Comparison of ENCODE assay signal across 11 cellular contexts in genomic region chr19:18171605-18172327, GRCh38. TPM values are rescaled to one million over a fixed set of nuclear protein-coding genes. Genes with fewer than 3 reads are reported as not detected.
DNase-seq lines count a peak whose midpoint lies in the region; ATAC-seq and TF ChIP-seq lines count a peak whose summit lies in the region.
"Had no signal": no experiment of that assay in that cellular context is flagged by ENCODE, and none has a peak within 500 bp of the region (broad histone marks: within the 10 kb centered on the region; RNA-seq: fewer than 3 reads in every experiment).

No MANE protein-coding gene starts in this region.

- H3K36me3 ChIP-seq in OCI-LY3 (replicated peaks; ENCODE audit: low read depth, low read length) (peaks cover 49% of the 10 kb centered on the region), thymus (ENCODE audit: control insufficient read depth, insufficient read depth) (peaks cover 23% of the 10 kb centered on the region)

- no peak overlapping the region for H2AFZ ChIP-seq in OCI-LY3 (ENCODE audit: low read depth, low read length)

- peak overlapping the region; percentile 33 for H3K27ac Mint-ChIP-seq in activated CD4-positive, alpha-beta memory T cell treated with anti-CD3 and anti-CD28 coated beads for 36 hours
- no peak overlapping the region for H3K27ac Mint-ChIP-seq in activated CD4-positive, alpha-beta memory T cell treated with anti-CD3 and anti-CD28 coated beads, Interleukin-2, amount 10 ng/mL, durations not matched to agents 7 days and 5 days

- peaks cover 38% of the 10 kb centered on the region for H3K79me2 ChIP-seq in OCI-LY3 (ENCODE audit: low read length)

- intact Hi-C loops in activated CD4-positive, alpha-beta memory T cell treated with anti-CD3 and anti-CD28 coated beads for 36 hours (cut with micrococcal nuclease) = loop anchor here (2.0 kb wide), 1 partner anchor 21 kb away; the partner anchor contains the start of gene MPV17L2

- H4K20me1 ChIP-seq in OCI-LY3 (ENCODE audit: insufficient read depth, low read length) = peaks cover 15% of the 10 kb centered on the region

- 95% methylated on average over 8 of the region's 8 CpGs for WGBS in thymus

- no peak for ATAC-seq in HG03521 (IDR thresholded peaks at IDR 0.05; ENCODE audit: unreplicated experiment)
- ATAC-seq: activated CD4-positive, CD25-positive, alpha-beta regulatory T cell treated with anti-CD3 and anti-CD28 coated beads, Interleukin-2, amount 50 U/mL, for 24 hours had no signal

- H3K4me2 ChIP-seq in OCI-LY3 (ENCODE audit: low read length) = peak overlapping the region; percentile 89

- POLR2A ChIA-PET in activated CD4-positive, alpha-beta memory T cell treated with anti-CD3 and anti-CD28 coated beads for 36 hours (lab: Charles Lee) = no interaction called here
- POLR2A ChIA-PET in activated CD4-positive, alpha-beta memory T cell treated with anti-CD3 and anti-CD28 coated beads, Interleukin-2, amount 10 ng/mL, durations not matched to agents 7 days and 5 days (lab: Charles Lee) = interaction anchor here (1.2 to 1.5 kb wide), 2 partner anchors 11 to 20 kb away, joined by 3 to 5 read pairs; no protein-coding TSS in a partner anchor

- CTCF ChIA-PET in activated CD4-positive, alpha-beta memory T cell treated with anti-CD3 and anti-CD28 coated beads for 36 hours (lab: Charles Lee) = interaction anchor here (0.5 to 2.0 kb wide), 4 partner anchors 16 to 290 kb away, joined by 3 to 6 read pairs (median 4); no protein-coding TSS in a partner anchor
- CTCF ChIA-PET in activated CD4-positive, alpha-beta memory T cell treated with anti-CD3 and anti-CD28 coated beads, Interleukin-2, amount 10 ng/mL, durations not matched to agents 7 days and 5 days (lab: Charles Lee) = interaction anchor here (0.7 to 1.8 kb wide), 3 partner anchors 52 to 60 kb away, joined by 3 to 7 read pairs (median 3); no protein-coding TSS in a partner anchor

- peaks cover 9% of the 10 kb centered on the region for H3K4me1 Mint-ChIP-seq in activated CD4-positive, alpha-beta memory T cell treated with anti-CD3 and anti-CD28 coated beads for 36 hours (ENCODE audit: low read depth)
- H3K4me1 Mint-ChIP-seq in activated CD4-positive, alpha-beta memory T cell treated with anti-CD3 and anti-CD28 coated beads, Interleukin-2, amount 10 ng/mL, durations not matched to agents 7 days and 5 days = peaks cover 26% of the 10 kb centered on the region

- peak overlapping the region; percentile 88 for H3K9ac ChIP-seq in OCI-LY3 (ENCODE audit: low read length)

- H3K4me1 ChIP-seq in OCI-LY3 (ENCODE audit: low read length) = peaks cover 65% of the 10 kb centered on the region
- peaks cover 5% of the 10 kb centered on the region for H3K4me1 ChIP-seq in thymus (ENCODE audit: control insufficient read depth, insufficient read depth, low read length)

- no peak for DNase-seq in activated CD4-positive, alpha-beta memory T cell treated with anti-CD3 and anti-CD28 coated beads for 36 hours
- DNase-seq in activated CD4-positive, alpha-beta memory T cell treated with anti-CD3 and anti-CD28 coated beads, Interleukin-2, amount 10 ng/mL, durations not matched to agents 7 days and 5 days = no peak
- DNase-seq in germinal center (ENCODE audit: low spot score) = peak; percentile 55
- DNase-seq in coronary artery (ENCODE audit: low spot score) = no peak
- no peak for DNase-seq in islet precursor cell
- DNase-seq: kidney, RPMI8226 had no signal

- H3K27ac ChIP-seq in OCI-LY3 (ENCODE audit: low read length) (peak overlapping the region; percentile 96), thymus (ENCODE audit: low read depth) (peak overlapping the region; percentile 36), coronary artery (peak overlapping the region in 1 of 2 donors; percentile 69)

- no peak for TF ChIP-seq CTCF in OCI-LY3 (IDR thresholded peaks at IDR 0.05; ENCODE audit: low read depth, low read length)
- TF ChIP-seq CTCF in coronary artery (IDR thresholded peaks at IDR 0.05) = no peak

- H3K9me3 ChIP-seq in OCI-LY3 (ENCODE audit: insufficient read depth, low read length) (no peaks in the 10 kb centered on the region), thymus (ENCODE audit: control insufficient read depth) (no peaks in the 10 kb centered on the region)

- H3K27me3 ChIP-seq in OCI-LY3 (ENCODE audit: low read depth, low read length) (no peaks in the 10 kb centered on the region), thymus (ENCODE audit: control insufficient read depth, insufficient read depth) (peaks cover 2% of the 10 kb centered on the region)

- H3K9me3 Mint-ChIP-seq in activated CD4-positive, alpha-beta memory T cell treated with anti-CD3 and anti-CD28 coated beads for 36 hours = no peaks in the 10 kb centered on the region
- no peaks in the 10 kb centered on the region for H3K9me3 Mint-ChIP-seq in activated CD4-positive, alpha-beta memory T cell treated with anti-CD3 and anti-CD28 coated beads, Interleukin-2, amount 10 ng/mL, durations not matched to agents 7 days and 5 days

- H3K27me3 Mint-ChIP-seq in activated CD4-positive, alpha-beta memory T cell treated with anti-CD3 and anti-CD28 coated beads for 36 hours = no peaks in the 10 kb centered on the region
- H3K27me3 Mint-ChIP-seq in activated CD4-positive, alpha-beta memory T cell treated with anti-CD3 and anti-CD28 coated beads, Interleukin-2, amount 10 ng/mL, durations not matched to agents 7 days and 5 days = no peaks in the 10 kb centered on the region

- H3K4me3 ChIP-seq in OCI-LY3 (ENCODE audit: low read length) = no peak overlapping the region
- no peak overlapping the region for H3K4me3 ChIP-seq in thymus (ENCODE audit: low read length)
- no peak overlapping the region for H3K4me3 ChIP-seq in coronary artery

- peaks cover 9% of the 10 kb centered on the region for H3K36me3 Mint-ChIP-seq in activated CD4-positive, alpha-beta memory T cell treated with anti-CD3 and anti-CD28 coated beads for 36 hours
- H3K36me3 Mint-ChIP-seq in activated CD4-positive, alpha-beta memory T cell treated with anti-CD3 and anti-CD28 coated beads, Interleukin-2, amount 10 ng/mL, durations not matched to agents 7 days and 5 days (ENCODE audit: low read depth) = peaks cover 8% of the 10 kb centered on the region

- H3K4me3 Mint-ChIP-seq in activated CD4-positive, alpha-beta memory T cell treated with anti-CD3 and anti-CD28 coated beads for 36 hours = no peak overlapping the region
- H3K4me3 Mint-ChIP-seq in activated CD4-positive, alpha-beta memory T cell treated with anti-CD3 and anti-CD28 coated beads, Interleukin-2, amount 10 ng/mL, durations not matched to agents 7 days and 5 days = no peak overlapping the region

RNA-seq across cellular contexts. Expression of gene IFI30, which starts 1.8 kb away (rescaled TPM):
- 10 to 100 TPM; 23.7 to 26.9 TPM for total RNA-seq in activated CD4-positive, alpha-beta memory T cell treated with anti-CD3 and anti-CD28 coated beads for 36 hours
- 10 to 100 TPM; 48.0 to 55.6 TPM for total RNA-seq in activated CD4-positive, alpha-beta memory T cell treated with anti-CD3 and anti-CD28 coated beads, Interleukin-2, amount 10 ng/mL, durations not matched to agents 7 days and 5 days
- polyA plus RNA-seq in thymus = 237 TPM

RNA-seq across cellular contexts. Expression of gene PIK3R2, which starts 18.8 kb away (rescaled TPM):
- 10 to 100 TPM; 14.9 to 19.1 TPM for total RNA-seq in activated CD4-positive, alpha-beta memory T cell treated with anti-CD3 and anti-CD28 coated beads for 36 hours
- total RNA-seq in activated CD4-positive, alpha-beta memory T cell treated with anti-CD3 and anti-CD28 coated beads, Interleukin-2, amount 10 ng/mL, durations not matched to agents 7 days and 5 days = 10 to 100 TPM; 10.9 to 11.3 TPM
- polyA plus RNA-seq in thymus = 15.1 TPM

RNA-seq across cellular contexts. Expression of gene MPV17L2, which starts 21.3 kb away (rescaled TPM):
- total RNA-seq in activated CD4-positive, alpha-beta memory T cell treated with anti-CD3 and anti-CD28 coated beads for 36 hours = 1 to 10 TPM; 6.4 to 7.3 TPM
- 1 to 10 TPM; 6.2 to 6.3 TPM for total RNA-seq in activated CD4-positive, alpha-beta memory T cell treated with anti-CD3 and anti-CD28 coated beads, Interleukin-2, amount 10 ng/mL, durations not matched to agents 7 days and 5 days
- 13.4 TPM for polyA plus RNA-seq in thymus

RNA-seq across cellular contexts. Expression of gene RAB3A, which starts 32.1 kb away (rescaled TPM):
- 1 to 10 TPM; 3.9 to 4.3 TPM for total RNA-seq in activated CD4-positive, alpha-beta memory T cell treated with anti-CD3 and anti-CD28 coated beads for 36 hours
- 1 to 10 TPM; 3.7 to 5.3 TPM for total RNA-seq in activated CD4-positive, alpha-beta memory T cell treated with anti-CD3 and anti-CD28 coated beads, Interleukin-2, amount 10 ng/mL, durations not matched to agents 7 days and 5 days
- 1.0 TPM for polyA plus RNA-seq in thymus

RNA-seq across cellular contexts. Expression of gene PDE4C, which starts 54.5 kb away (rescaled TPM):
- total RNA-seq in activated CD4-positive, alpha-beta memory T cell treated with anti-CD3 and anti-CD28 coated beads for 36 hours = not detected
- total RNA-seq in activated CD4-positive, alpha-beta memory T cell treated with anti-CD3 and anti-CD28 coated beads, Interleukin-2, amount 10 ng/mL, durations not matched to agents 7 days and 5 days = under 1 TPM; 0.13 to 0.18 TPM
- polyA plus RNA-seq in thymus = 0.34 TPM
